22 cellular contexts compared by ENCODE assay signal in genomic region chr4:170243662-170244288, GRCh38.
A peak's percentile ranks its signal among the peaks of the same experiment; 100 is the strongest.
DNase-seq lines count a peak whose midpoint lies in the region; ATAC-seq, FAIRE-seq and TF ChIP-seq lines count a peak whose summit lies in the region.
"Had no signal": no experiment of that assay in that cellular context is flagged by ENCODE, and none has a peak within 500 bp of the region (broad histone marks: within the 10 kb centered on the region; RNA-seq: fewer than 3 reads in every experiment).

No MANE protein-coding gene starts in this region.

- ATAC-seq in HG02642 (IDR thresholded peaks at IDR 0.05; ENCODE audit: poor library complexity, unreplicated experiment): no peak
- ATAC-seq in activated CD4-positive, CD25-positive, alpha-beta regulatory T cell treated with anti-CD3 and anti-CD28 coated beads, Interleukin-2, amount 50 U/mL, for 24 hours: no peak
- ATAC-seq in HG02981 (IDR thresholded peaks at IDR 0.05; ENCODE audit: unreplicated experiment): no peak
- ATAC-seq: PC-3 had no signal

- H3K9me3 ChIP-seq in adipocyte (ENCODE audit: control insufficient read depth, low read length): no peaks in the 10 kb centered on the region
- H3K9me3 ChIP-seq: BLaER1, SJCRH30, stomach, upper lobe of left lung had no signal

- H3K27ac ChIP-seq in epithelial cell of prostate: peak overlapping the region; percentile 78
- H3K27ac ChIP-seq: BLaER1, cardiac muscle cell, SJCRH30, stomach, upper lobe of left lung had no signal

- DNase-seq in GM12891 (ENCODE audit: insufficient read length, low spot score): no peak
- DNase-seq in adipocyte (ENCODE audit: low read depth): peak; percentile 25
- no peak for DNase-seq in epithelial cell of prostate (ENCODE audit: low read depth, low spot score)
- no peak for DNase-seq in neural crest cell (ENCODE audit: low read depth, low spot score)
- DNase-seq in NCI-H1694 treated with DMSO at 0.1 percent for 48 hours (lab: John Stamatoyannopoulos, UW): no peak
- DNase-seq: activated CD8-positive, alpha-beta memory T cell treated with anti-CD3 and anti-CD28 coated beads, Interleukin-2, amount 50 U/mL, for 4 hours; activated naive CD8-positive, alpha-beta T cell treated with anti-CD3 and anti-CD28 coated beads, Interleukin-2, amount 10 ng/mL, durations not matched to agents 7 days and 5 days; glutamatergic neuron; HFFc6; nucleus accumbens; PC-3; retina; SJCRH30; stomach; upper lobe of left lung had no signal

- H3K4me3 ChIP-seq in adipocyte (ENCODE audit: low read length): no peak overlapping the region
- H3K4me3 ChIP-seq: BLaER1, cardiac muscle cell, SJCRH30, stomach, upper lobe of left lung had no signal

- H3K9ac ChIP-seq in adipocyte (ENCODE audit: low read length): no peak overlapping the region
- H3K9ac ChIP-seq: BLaER1 had no signal

- no peaks in the 10 kb centered on the region for H3K27me3 ChIP-seq in adipocyte (replicated peaks; ENCODE audit: control insufficient read depth, insufficient read depth, low read length)
- H3K27me3 ChIP-seq: BLaER1, cardiac muscle cell, SJCRH30, stomach, upper lobe of left lung had no signal

- no peaks in the 10 kb centered on the region for H3K4me1 ChIP-seq in adipocyte (ENCODE audit: control insufficient read depth, insufficient read depth, low read length)
- H3K4me1 ChIP-seq: BLaER1, SJCRH30, upper lobe of left lung had no signal

- no peak for FAIRE-seq in GM12891 (lab: Jason Lieb, UNC)
- FAIRE-seq: D721Med had no signal

- TF ChIP-seq CTCF in neural crest cell (conservative IDR thresholded peaks at IDR 0.05): peak; percentile 23

- no peak overlapping the region for H3K27ac Mint-ChIP-seq in neural crest cell (ENCODE audit: unreplicated experiment)
- H3K27ac Mint-ChIP-seq: activated naive CD8-positive, alpha-beta T cell treated with anti-CD3 and anti-CD28 coated beads, Interleukin-2, amount 10 ng/mL, durations not matched to agents 7 days and 5 days; activated T-helper 2 cell treated with anti-CD3 and anti-CD28 coated beads, Interferon-gamma antibody, Interleukin-2, Interleukin-4, amounts not matched to agents 10 μg/mL and 5 μg/mL and 100 μg/mL, durations not matched to agents 14 hours and 24 hours and 36 hours; HFFc6 had no signal

- no peaks in the 10 kb centered on the region for H3K27me3 Mint-ChIP-seq in neural crest cell (ENCODE audit: low read depth)
- H3K27me3 Mint-ChIP-seq: activated naive CD8-positive, alpha-beta T cell treated with anti-CD3 and anti-CD28 coated beads, Interleukin-2, amount 10 ng/mL, durations not matched to agents 7 days and 5 days had no signal

- TF ChIP-seq POLR2A in GM12891 (IDR thresholded peaks at IDR 0.05; ENCODE audit: low read depth, low read length): no peak

- no peaks in the 10 kb centered on the region for H3K36me3 ChIP-seq in adipocyte (ENCODE audit: control insufficient read depth, insufficient read depth, low read length, severe bottlenecking)
- H3K36me3 ChIP-seq: BLaER1, cardiac muscle cell, SJCRH30, stomach, upper lobe of left lung had no signal

- peaks cover 3% of the 10 kb centered on the region for H3K9me3 Mint-ChIP-seq in neural crest cell
- H3K9me3 Mint-ChIP-seq: activated T-helper 2 cell treated with anti-CD3 and anti-CD28 coated beads, Interferon-gamma antibody, Interleukin-2, Interleukin-4, amounts not matched to agents 10 μg/mL and 5 μg/mL and 100 μg/mL, durations not matched to agents 14 hours and 24 hours and 36 hours had no signal

- peaks cover 28% of the 10 kb centered on the region for H3K4me1 Mint-ChIP-seq in neural crest cell
- H3K4me1 Mint-ChIP-seq: activated naive CD8-positive, alpha-beta T cell treated with anti-CD3 and anti-CD28 coated beads, Interleukin-2, amount 10 ng/mL, durations not matched to agents 7 days and 5 days had no signal

- no peak overlapping the region for H3K4me3 Mint-ChIP-seq in neural crest cell
- H3K4me3 Mint-ChIP-seq: activated naive CD8-positive, alpha-beta T cell treated with anti-CD3 and anti-CD28 coated beads, Interleukin-2, amount 10 ng/mL, durations not matched to agents 7 days and 5 days; HFFc6 had no signal

- H3K36me3 Mint-ChIP-seq in neural crest cell (ENCODE audit: low read depth): no peaks in the 10 kb centered on the region
- H3K36me3 Mint-ChIP-seq: activated naive CD8-positive, alpha-beta T cell treated with anti-CD3 and anti-CD28 coated beads, Interleukin-2, amount 10 ng/mL, durations not matched to agents 7 days and 5 days had no signal

TF ChIP-seq in GM12891, 5 proteins besides CTCF, POLR2A, EP300 and RAD21:
- no peak for TF ChIP-seq TAF1 (IDR thresholded peaks at IDR 0.05; ENCODE audit: low read depth, low read length)
- TF ChIP-seq PAX5 (IDR thresholded peaks at IDR 0.05; ENCODE audit: insufficient read depth, low read length, severe bottlenecking): no peak
- peak; percentile 22; the same call in 1 of the 2 replicates for TF ChIP-seq SPI1 (IDR thresholded peaks at IDR 0.05; ENCODE audit: low read depth, low read length)
